1 cellular context compared by ENCODE assay signal in the genomic region with DNA sequence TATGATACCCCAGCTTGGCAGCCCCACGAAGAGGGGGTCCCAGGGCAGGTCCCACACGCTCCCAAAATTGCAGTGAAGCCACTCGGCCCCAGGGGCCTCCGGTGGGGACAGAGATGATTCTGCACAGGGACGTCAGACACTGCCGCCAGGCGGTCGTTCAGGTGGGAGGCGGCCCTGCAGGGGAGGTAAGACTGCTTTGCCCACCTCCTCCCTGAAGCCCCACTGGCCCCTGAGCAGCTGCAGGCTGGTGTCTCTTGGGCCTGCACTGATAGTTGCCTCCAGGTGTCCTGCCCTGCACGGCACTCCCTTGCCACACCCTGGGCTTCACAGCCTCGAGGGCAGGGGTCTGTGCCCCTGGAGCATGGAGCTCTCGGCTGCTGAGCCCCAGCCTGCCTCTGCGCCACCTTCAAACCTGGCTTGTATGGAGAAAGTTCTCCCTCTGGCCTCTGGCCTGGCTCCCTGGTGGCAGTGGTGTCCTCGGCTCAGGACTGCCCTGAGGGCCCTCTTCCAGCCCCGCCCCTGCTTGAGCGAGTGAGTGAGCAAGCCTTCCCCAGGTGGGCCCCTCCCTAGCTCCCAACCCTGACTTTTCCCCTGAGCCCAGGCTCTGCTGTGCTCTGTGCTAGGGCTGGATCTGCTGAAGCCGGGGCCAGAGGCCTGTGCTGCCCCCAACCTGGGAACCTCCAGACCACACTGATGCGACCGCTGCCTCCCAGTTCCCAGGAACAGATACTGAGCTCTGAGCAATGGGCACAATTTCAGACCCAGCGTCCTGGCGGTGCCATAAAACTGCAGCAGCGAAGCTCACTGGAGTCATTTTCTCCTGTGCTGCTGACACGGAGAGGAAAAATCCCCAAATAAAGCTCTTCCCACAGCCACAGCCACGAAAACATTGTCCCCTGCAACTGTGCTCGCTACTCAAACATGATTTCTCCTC.
A peak's percentile ranks its signal among the peaks of the same experiment; 100 is the strongest.
TF ChIP-seq lines count a peak whose summit lies in the region.

No MANE protein-coding gene starts in this region.

TF ChIP-seq in HepG2, 621 proteins besides CTCF, POLR2A, EP300 and RAD21 (continued from another document and continues in another):
- TF ChIP-seq ISX (CRISPR knock-in tag; conservative IDR thresholded peaks at IDR 0.05) (no peak), SIN3B (IDR thresholded peaks at IDR 0.05; ENCODE audit: low read length) (no peak), SALL1 (CRISPR knock-in tag; IDR thresholded peaks at IDR 0.05) (no peak), GMEB1 (CRISPR knock-in tag; IDR thresholded peaks at IDR 0.05; ENCODE audit: borderline replicate concordance) (no peak), ZNF556 (CRISPR knock-in tag; IDR thresholded peaks at IDR 0.05; ENCODE audit: borderline replicate concordance) (peak; percentile 43; the same call in 1 of the 2 replicates), ZNF335 (CRISPR knock-in tag; IDR thresholded peaks at IDR 0.05) (no peak), NAIF1 (CRISPR knock-in tag; IDR thresholded peaks at IDR 0.05; ENCODE audit: borderline replicate concordance) (no peak), AGO2 (optimal IDR thresholded peaks at IDR 0.05; ENCODE audit: low read depth, low read length) (peak; percentile 85), SETDB1 (CRISPR knock-in tag; IDR thresholded peaks at IDR 0.05; ENCODE audit: borderline replicate concordance) (no peak), ZUFSP (CRISPR knock-in tag; IDR thresholded peaks at IDR 0.05; ENCODE audit: borderline replicate concordance) (no peak), BCLAF1 (IDR thresholded peaks at IDR 0.05) (no peak), GABPB1 (CRISPR knock-in tag; IDR thresholded peaks at IDR 0.05) (peak; percentile 20; the same call in 1 of the 2 replicates), ZNF678 (CRISPR knock-in tag; IDR thresholded peaks at IDR 0.05) (no peak), IKZF1 (IDR thresholded peaks at IDR 0.05) (no peak), JARID2 (CRISPR knock-in tag; IDR thresholded peaks at IDR 0.05; ENCODE audit: insufficient replicate concordance) (no peak), PAXIP1 (CRISPR knock-in tag; conservative IDR thresholded peaks at IDR 0.05) (peak; percentile 18; the same call in 1 of the 2 replicates), ZNF124 (CRISPR knock-in tag; IDR thresholded peaks at IDR 0.05) (0 out of 2 replicates have a peak, but pooled peaks have one; percentile 32), ZMYM3 (CRISPR knock-in tag; IDR thresholded peaks at IDR 0.05) (no peak), ARNT (IDR thresholded peaks at IDR 0.05) (no peak), RBM22 (optimal IDR thresholded peaks at IDR 0.05; ENCODE audit: low read length) (peak; percentile 11), ZNF768 (CRISPR knock-in tag; IDR thresholded peaks at IDR 0.05) (peak; percentile 19; the same call in 1 of the 2 replicates), ZNF562 (CRISPR knock-in tag; IDR thresholded peaks at IDR 0.05; ENCODE audit: borderline replicate concordance) (no peak), HDAC6 (IDR thresholded peaks at IDR 0.05; ENCODE audit: low read depth, low read length) (no peak), RBM39 (IDR thresholded peaks at IDR 0.05; ENCODE audit: low read depth, low read length, poor library complexity, severe bottlenecking) (no peak), ZFP36L1 (CRISPR knock-in tag; IDR thresholded peaks at IDR 0.05) (no peak), ZNF292 (CRISPR knock-in tag; IDR thresholded peaks at IDR 0.05; ENCODE audit: borderline replicate concordance, low read depth) (0 out of 2 replicates have a peak, but pooled peaks have one; percentile 16), ZNF766 (CRISPR knock-in tag; IDR thresholded peaks at IDR 0.05; ENCODE audit: borderline replicate concordance) (no peak), SMARCC2 (IDR thresholded peaks at IDR 0.05) (no peak), SP140L (CRISPR knock-in tag; IDR thresholded peaks at IDR 0.05; ENCODE audit: borderline replicate concordance) (no peak), ZFP36L2 (CRISPR knock-in tag; IDR thresholded peaks at IDR 0.05) (no peak), ZFP41 (CRISPR knock-in tag; IDR thresholded peaks at IDR 0.05; ENCODE audit: borderline replicate concordance) (no peak), RCOR2 (CRISPR knock-in tag; IDR thresholded peaks at IDR 0.05) (no peak), SIX1 (CRISPR knock-in tag; IDR thresholded peaks at IDR 0.05; ENCODE audit: borderline replicate concordance) (no peak), SNAPC2 (CRISPR knock-in tag; IDR thresholded peaks at IDR 0.05) (no peak), EED (CRISPR knock-in tag; IDR thresholded peaks at IDR 0.05) (0 out of 2 replicates have a peak, but pooled peaks have one; percentile 24), CSRNP2 (CRISPR knock-in tag; conservative IDR thresholded peaks at IDR 0.05; ENCODE audit: low read depth) (no peak), TP53 (CRISPR knock-in tag; conservative IDR thresholded peaks at IDR 0.05) (no peak)
- TF ChIP-seq, protein P1, sequence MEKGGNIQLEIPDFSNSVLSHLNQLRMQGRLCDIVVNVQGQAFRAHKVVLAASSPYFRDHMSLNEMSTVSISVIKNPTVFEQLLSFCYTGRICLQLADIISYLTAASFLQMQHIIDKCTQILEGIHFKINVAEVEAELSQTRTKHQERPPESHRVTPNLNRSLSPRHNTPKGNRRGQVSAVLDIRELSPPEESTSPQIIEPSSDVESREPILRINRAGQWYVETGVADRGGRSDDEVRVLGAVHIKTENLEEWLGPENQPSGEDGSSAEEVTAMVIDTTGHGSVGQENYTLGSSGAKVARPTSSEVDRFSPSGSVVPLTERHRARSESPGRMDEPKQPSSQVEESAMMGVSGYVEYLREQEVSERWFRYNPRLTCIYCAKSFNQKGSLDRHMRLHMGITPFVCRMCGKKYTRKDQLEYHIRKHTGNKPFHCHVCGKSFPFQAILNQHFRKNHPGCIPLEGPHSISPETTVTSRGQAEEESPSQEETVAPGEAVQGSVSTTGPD (CRISPR knock-in tag; IDR thresholded peaks at IDR 0.05) = no peak
- TF ChIP-seq, protein P2, sequence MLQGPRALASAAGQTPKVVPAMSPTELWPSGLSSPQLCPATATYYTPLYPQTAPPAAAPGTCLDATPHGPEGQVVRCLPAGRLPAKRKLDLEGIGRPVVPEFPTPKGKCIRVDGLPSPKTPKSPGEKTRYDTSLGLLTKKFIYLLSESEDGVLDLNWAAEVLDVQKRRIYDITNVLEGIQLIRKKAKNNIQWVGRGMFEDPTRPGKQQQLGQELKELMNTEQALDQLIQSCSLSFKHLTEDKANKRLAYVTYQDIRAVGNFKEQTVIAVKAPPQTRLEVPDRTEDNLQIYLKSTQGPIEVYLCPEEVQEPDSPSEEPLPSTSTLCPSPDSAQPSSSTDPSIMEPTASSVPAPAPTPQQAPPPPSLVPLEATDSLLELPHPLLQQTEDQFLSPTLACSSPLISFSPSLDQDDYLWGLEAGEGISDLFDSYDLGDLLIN (CRISPR knock-in tag; IDR thresholded peaks at IDR 0.05; ENCODE audit: borderline replicate concordance) = no peak
- TF ChIP-seq, protein P3, sequence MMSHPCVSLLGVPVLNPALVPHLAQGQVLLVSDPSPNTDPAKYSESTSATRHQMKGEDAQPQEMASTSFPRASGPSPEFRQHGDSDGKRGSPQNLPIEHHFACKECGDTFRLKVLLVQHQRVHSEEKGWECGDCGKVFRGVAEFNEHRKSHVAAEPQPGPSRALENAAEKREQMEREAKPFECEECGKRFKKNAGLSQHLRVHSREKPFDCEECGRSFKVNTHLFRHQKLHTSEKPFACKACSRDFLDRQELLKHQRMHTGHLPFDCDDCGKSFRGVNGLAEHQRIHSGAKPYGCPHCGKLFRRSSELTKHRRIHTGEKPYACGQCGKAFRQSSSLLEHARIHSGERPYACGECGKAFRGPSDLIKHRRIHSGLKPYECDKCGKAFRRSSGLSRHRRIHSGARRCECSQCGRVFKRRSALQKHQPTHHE (CRISPR knock-in tag; IDR thresholded peaks at IDR 0.05; ENCODE audit: borderline replicate concordance) = no peak
- TF ChIP-seq, protein P4, sequence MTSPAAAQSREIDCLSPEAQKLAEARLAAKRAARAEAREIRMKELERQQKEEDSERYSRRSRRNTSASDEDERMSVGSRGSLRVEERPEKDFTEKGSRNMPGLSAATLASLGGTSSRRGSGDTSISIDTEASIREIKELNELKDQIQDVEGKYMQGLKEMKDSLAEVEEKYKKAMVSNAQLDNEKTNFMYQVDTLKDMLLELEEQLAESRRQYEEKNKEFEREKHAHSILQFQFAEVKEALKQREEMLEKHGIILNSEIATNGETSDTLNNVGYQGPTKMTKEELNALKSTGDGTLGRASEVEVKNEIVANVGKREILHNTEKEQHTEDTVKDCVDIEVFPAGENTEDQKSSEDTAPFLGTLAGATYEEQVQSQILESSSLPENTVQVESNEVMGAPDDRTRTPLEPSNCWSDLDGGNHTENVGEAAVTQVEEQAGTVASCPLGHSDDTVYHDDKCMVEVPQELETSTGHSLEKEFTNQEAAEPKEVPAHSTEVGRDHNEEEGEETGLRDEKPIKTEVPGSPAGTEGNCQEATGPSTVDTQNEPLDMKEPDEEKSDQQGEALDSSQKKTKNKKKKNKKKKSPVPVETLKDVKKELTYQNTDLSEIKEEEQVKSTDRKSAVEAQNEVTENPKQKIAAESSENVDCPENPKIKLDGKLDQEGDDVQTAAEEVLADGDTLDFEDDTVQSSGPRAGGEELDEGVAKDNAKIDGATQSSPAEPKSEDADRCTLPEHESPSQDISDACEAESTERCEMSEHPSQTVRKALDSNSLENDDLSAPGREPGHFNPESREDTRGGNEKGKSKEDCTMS (CRISPR knock-in tag; conservative IDR thresholded peaks at IDR 0.05) = no peak
